Comparison of ENCODE assay signal across 1 cellular context in the genomic region with DNA sequence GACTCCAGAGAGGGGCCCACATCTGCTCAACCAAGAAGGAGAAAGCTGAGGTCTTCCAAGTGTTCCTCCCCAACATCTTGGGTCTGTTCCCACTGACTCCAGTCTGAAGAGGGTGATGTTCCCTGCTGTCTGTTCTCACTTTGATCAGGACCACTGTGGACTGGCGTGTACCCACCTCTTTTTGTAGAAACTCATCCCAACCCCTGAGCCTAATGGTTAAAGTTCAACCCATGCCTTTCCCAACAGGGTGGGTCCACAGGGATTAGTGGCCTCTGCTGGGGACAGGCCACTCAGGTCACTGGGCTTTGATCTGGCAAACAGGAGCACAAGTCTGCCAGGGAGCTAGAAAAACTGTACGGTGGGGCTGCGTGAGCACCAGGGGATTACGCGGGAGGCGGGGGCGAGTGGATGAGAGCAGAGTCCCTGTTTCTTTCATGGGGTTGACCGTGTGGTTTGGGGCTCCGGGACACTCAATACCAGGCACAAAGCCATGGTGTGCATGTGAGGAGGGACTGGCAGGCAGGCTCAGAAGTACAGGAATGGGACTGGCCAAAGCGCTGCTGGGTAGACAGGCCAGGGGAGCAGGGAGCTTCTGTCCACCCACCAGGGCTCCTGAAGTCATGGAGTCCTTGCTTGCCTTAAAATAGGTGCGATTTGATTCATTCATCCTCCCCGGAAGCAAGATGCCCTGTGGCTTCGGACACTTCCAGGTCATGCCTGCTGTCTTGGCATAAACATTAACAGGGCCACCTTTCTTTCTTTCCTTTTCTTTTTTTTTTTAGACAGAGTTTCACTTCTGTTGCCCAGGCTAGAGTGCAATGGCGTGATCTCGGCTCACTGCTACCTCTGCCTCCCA.
TF ChIP-seq lines count a peak whose summit lies in the region.

Gene CA5A, minus strand, starts transcription at position 155 of the 856 bp plus-strand sequence. Its CDS starts 79 bp downstream, at position 76.

TF ChIP-seq in HepG2, 621 proteins besides CTCF, POLR2A, EP300 and RAD21 (continued from another document and continues in another):
- TF ChIP-seq, protein P1, sequence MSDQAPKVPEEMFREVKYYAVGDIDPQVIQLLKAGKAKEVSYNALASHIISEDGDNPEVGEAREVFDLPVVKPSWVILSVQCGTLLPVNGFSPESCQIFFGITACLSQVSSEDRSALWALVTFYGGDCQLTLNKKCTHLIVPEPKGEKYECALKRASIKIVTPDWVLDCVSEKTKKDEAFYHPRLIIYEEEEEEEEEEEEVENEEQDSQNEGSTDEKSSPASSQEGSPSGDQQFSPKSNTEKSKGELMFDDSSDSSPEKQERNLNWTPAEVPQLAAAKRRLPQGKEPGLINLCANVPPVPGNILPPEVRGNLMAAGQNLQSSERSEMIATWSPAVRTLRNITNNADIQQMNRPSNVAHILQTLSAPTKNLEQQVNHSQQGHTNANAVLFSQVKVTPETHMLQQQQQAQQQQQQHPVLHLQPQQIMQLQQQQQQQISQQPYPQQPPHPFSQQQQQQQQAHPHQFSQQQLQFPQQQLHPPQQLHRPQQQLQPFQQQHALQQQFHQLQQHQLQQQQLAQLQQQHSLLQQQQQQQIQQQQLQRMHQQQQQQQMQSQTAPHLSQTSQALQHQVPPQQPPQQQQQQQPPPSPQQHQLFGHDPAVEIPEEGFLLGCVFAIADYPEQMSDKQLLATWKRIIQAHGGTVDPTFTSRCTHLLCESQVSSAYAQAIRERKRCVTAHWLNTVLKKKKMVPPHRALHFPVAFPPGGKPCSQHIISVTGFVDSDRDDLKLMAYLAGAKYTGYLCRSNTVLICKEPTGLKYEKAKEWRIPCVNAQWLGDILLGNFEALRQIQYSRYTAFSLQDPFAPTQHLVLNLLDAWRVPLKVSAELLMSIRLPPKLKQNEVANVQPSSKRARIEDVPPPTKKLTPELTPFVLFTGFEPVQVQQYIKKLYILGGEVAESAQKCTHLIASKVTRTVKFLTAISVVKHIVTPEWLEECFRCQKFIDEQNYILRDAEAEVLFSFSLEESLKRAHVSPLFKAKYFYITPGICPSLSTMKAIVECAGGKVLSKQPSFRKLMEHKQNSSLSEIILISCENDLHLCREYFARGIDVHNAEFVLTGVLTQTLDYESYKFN (CRISPR knock-in tag; conservative IDR thresholded peaks at IDR 0.05) = peak; percentile 99
- TF ChIP-seq ZMYM2 (CRISPR knock-in tag; IDR thresholded peaks at IDR 0.05) (peak; percentile 97), ZFY (CRISPR knock-in tag; IDR thresholded peaks at IDR 0.05) (peak; percentile 76), ARNTL (CRISPR knock-in tag; IDR thresholded peaks at IDR 0.05) (no peak; the same call in none of the 2 replicates), HOXA5 (CRISPR knock-in tag; IDR thresholded peaks at IDR 0.05) (peak; percentile 93), SOX5 (CRISPR knock-in tag; IDR thresholded peaks at IDR 0.05; ENCODE audit: borderline replicate concordance) (peak; percentile 83), ZNF276 (CRISPR knock-in tag; IDR thresholded peaks at IDR 0.05; ENCODE audit: low read depth) (no peak), MEIS1 (CRISPR knock-in tag; IDR thresholded peaks at IDR 0.05; ENCODE audit: borderline replicate concordance) (peak; percentile 25; the same call in 1 of the 2 replicates), RFXAP (CRISPR knock-in tag; IDR thresholded peaks at IDR 0.05; ENCODE audit: borderline replicate concordance) (peak; percentile 90; the same call in 1 of the 2 replicates), ZNF615 (CRISPR knock-in tag; IDR thresholded peaks at IDR 0.05; ENCODE audit: borderline replicate concordance) (no peak), FOXA3 (CRISPR knock-in tag; IDR thresholded peaks at IDR 0.05) (peak; percentile 90), STAT6 (CRISPR knock-in tag; IDR thresholded peaks at IDR 0.05; ENCODE audit: borderline replicate concordance) (peak; percentile 84; the same call in 1 of the 2 replicates), ZFP36L2 (CRISPR knock-in tag; IDR thresholded peaks at IDR 0.05) (no peak), ZFP36 (IDR thresholded peaks at IDR 0.05; ENCODE audit: borderline replicate concordance, low read depth, low read length, partially characterized antibody) (no peak), ZKSCAN8 (CRISPR knock-in tag; IDR thresholded peaks at IDR 0.05; ENCODE audit: borderline replicate concordance) (peak; percentile 90; the same call in 1 of the 2 replicates), KDM4B (CRISPR knock-in tag; IDR thresholded peaks at IDR 0.05) (no peak), POLR2AphosphoS5 (IDR thresholded peaks at IDR 0.05; ENCODE audit: low read depth, low read length) (peak; percentile 98), ZNF30 (CRISPR knock-in tag; IDR thresholded peaks at IDR 0.05) (no peak), ZNF33B (CRISPR knock-in tag; IDR thresholded peaks at IDR 0.05) (no peak), ZNF124 (CRISPR knock-in tag; IDR thresholded peaks at IDR 0.05) (peak; percentile 90), ATF7-NPFF (CRISPR knock-in tag; IDR thresholded peaks at IDR 0.05; ENCODE audit: low read depth) (peak; percentile 36; the same call in 1 of the 2 replicates), NCOR1 (IDR thresholded peaks at IDR 0.05; ENCODE audit: borderline replicate concordance, low read length) (peak; percentile 98), MAZ (IDR thresholded peaks at IDR 0.05; ENCODE audit: borderline replicate concordance, low read depth, low read length) (peak; percentile 83), MAZ (CRISPR knock-in tag; IDR thresholded peaks at IDR 0.05; ENCODE audit: low read depth) (peak; percentile 77; the same call in 1 of the 2 replicates), EED (CRISPR knock-in tag; IDR thresholded peaks at IDR 0.05) (no peak), ZNF556 (CRISPR knock-in tag; IDR thresholded peaks at IDR 0.05; ENCODE audit: borderline replicate concordance) (0 out of 2 replicates have a peak, but pooled peaks have one; percentile 66), HNRNPK (IDR thresholded peaks at IDR 0.05; ENCODE audit: low read depth, low read length, poor library complexity, severe bottlenecking) (no peak), GZF1 (CRISPR knock-in tag; IDR thresholded peaks at IDR 0.05) (peak; percentile 83; the same call in 1 of the 2 replicates), SMARCE1 (IDR thresholded peaks at IDR 0.05; ENCODE audit: borderline replicate concordance) (no peak), ASH2L (IDR thresholded peaks at IDR 0.05; ENCODE audit: insufficient read length, low read depth, low read length) (peak; percentile 85), PLRG1 (conservative IDR thresholded peaks at IDR 0.05) (no peak), THAP11 (CRISPR knock-in tag; IDR thresholded peaks at IDR 0.05) (peak; percentile 91), RNF2 (conservative IDR thresholded peaks at IDR 0.05; ENCODE audit: low read depth) (no peak), GFI1 (CRISPR knock-in tag; IDR thresholded peaks at IDR 0.05; ENCODE audit: borderline replicate concordance) (no peak; the same call in 1 of the 2 replicates), SOX13 (IDR thresholded peaks at IDR 0.05) (peak; percentile 58; the same call in 1 of the 2 replicates), SOX13 (CRISPR knock-in tag; conservative IDR thresholded peaks at IDR 0.05 in 1 of 2, IDR thresholded peaks at IDR 0.05 in 1 of 2) (peak in 1 of 2 experiments; percentile 87; a peak in 2 of 4 replicates), PRPF4 (IDR thresholded peaks at IDR 0.05; ENCODE audit: low read depth, low read length, poor library complexity, severe bottlenecking) (no peak), NR2F1 (CRISPR knock-in tag; IDR thresholded peaks at IDR 0.05) (peak; percentile 96 to 97), SNRNP70 (IDR thresholded peaks at IDR 0.05; ENCODE audit: low read depth, low read length) (no peak), RCOR2 (CRISPR knock-in tag; IDR thresholded peaks at IDR 0.05) (peak; percentile 97)
- TF ChIP-seq, protein P2, sequence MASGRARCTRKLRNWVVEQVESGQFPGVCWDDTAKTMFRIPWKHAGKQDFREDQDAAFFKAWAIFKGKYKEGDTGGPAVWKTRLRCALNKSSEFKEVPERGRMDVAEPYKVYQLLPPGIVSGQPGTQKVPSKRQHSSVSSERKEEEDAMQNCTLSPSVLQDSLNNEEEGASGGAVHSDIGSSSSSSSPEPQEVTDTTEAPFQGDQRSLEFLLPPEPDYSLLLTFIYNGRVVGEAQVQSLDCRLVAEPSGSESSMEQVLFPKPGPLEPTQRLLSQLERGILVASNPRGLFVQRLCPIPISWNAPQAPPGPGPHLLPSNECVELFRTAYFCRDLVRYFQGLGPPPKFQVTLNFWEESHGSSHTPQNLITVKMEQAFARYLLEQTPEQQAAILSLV (CRISPR knock-in tag; IDR thresholded peaks at IDR 0.05; ENCODE audit: borderline replicate concordance) = peak; percentile 56
- TF ChIP-seq, protein P3, sequence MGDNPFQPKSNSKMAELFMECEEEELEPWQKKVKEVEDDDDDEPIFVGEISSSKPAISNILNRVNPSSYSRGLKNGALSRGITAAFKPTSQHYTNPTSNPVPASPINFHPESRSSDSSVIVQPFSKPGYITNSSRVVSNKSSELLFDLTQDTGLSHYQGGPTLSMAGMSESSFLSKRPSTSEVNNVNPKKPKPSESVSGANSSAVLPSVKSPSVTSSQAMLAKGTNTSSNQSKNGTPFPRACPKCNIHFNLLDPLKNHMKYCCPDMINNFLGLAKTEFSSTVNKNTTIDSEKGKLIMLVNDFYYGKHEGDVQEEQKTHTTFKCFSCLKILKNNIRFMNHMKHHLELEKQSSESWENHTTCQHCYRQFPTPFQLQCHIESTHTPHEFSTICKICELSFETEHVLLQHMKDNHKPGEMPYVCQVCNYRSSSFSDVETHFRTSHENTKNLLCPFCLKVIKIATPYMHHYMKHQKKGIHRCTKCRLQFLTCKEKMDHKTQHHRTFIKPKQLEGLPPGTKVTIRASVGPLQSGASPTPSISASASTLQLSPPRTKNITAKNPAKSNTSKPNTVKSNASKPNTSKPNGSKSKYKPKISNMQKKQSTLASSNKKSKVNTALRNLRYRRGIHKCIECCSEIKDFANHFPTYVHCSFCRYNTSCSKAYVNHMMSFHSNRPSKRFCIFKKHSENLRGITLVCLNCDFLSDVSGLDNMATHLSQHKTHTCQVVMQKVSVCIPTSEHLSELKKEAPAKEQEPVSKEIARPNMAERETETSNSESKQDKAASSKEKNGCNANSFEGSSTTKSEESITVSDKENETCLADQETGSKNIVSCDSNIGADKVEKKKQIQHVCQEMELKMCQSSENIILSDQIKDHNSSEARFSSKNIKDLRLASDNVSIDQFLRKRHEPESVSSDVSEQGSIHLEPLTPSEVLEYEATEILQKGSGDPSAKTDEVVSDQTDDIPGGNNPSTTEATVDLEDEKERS (CRISPR knock-in tag; IDR thresholded peaks at IDR 0.05) = peak; percentile 85; the same call in 1 of the 2 replicates
- TF ChIP-seq, protein P4, sequence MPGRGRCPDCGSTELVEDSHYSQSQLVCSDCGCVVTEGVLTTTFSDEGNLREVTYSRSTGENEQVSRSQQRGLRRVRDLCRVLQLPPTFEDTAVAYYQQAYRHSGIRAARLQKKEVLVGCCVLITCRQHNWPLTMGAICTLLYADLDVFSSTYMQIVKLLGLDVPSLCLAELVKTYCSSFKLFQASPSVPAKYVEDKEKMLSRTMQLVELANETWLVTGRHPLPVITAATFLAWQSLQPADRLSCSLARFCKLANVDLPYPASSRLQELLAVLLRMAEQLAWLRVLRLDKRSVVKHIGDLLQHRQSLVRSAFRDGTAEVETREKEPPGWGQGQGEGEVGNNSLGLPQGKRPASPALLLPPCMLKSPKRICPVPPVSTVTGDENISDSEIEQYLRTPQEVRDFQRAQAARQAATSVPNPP (CRISPR knock-in tag; IDR thresholded peaks at IDR 0.05) = no peak
